Comparison of ENCODE assay signal across 27 cellular contexts in genomic region chr19:57111329-57111644, GRCh38. TPM values are rescaled to one million over a fixed set of nuclear protein-coding genes. Genes with fewer than 3 reads are reported as not detected.
"Had no signal": no experiment of that assay in that cellular context is flagged by ENCODE, and none has a peak within 500 bp of the region (broad histone marks: within the 10 kb centered on the region; RNA-seq: fewer than 3 reads in every experiment).

No MANE protein-coding gene starts in this region.

- H3K36me3 ChIP-seq: left lung, pancreas, prostate gland, sigmoid colon, spleen, suprapubic skin, thoracic aorta, upper lobe of right lung had no signal

- H3K4me3 ChIP-seq: left lung, lung, pancreas, prostate gland, sigmoid colon, spleen, suprapubic skin, thoracic aorta, tibial artery, upper lobe of right lung had no signal

- H3K27ac ChIP-seq: left lung, pancreas, prostate gland, sigmoid colon, spleen, suprapubic skin, thoracic aorta, tibial artery, upper lobe of right lung had no signal

- H3K9me3 ChIP-seq: pancreas, prostate gland had no signal

- H3K4me1 ChIP-seq: left lung, pancreas, prostate gland, spleen, suprapubic skin, upper lobe of right lung had no signal

- DNase-seq: hypothalamus; immature natural killer cell; kidney; left colon; left lung; naive thymus-derived CD8-positive, alpha-beta T cell; nucleus accumbens; posterior cingulate gyrus; retina; small intestine; spleen; stimulated activated CD4-positive, alpha-beta T cell treated with anti-CD3 and anti-CD28 coated beads, Interleukin-4, amount 100 ng/mL, for 24 hours; stimulated activated naive CD4-positive, alpha-beta T cell; tibial artery; upper lobe of right lung had no signal

RNA-seq across cellular contexts. Expression of gene USP29, which starts 8.5 kb away (rescaled TPM):
- total RNA-seq: kidney; left colon; left lung; lower leg skin; lung; mucosa of gallbladder; naive thymus-derived CD8-positive, alpha-beta T cell; neural crest cell; osteoblast; pancreas; right cardiac atrium; sigmoid colon; spleen; subcutaneous adipose tissue; suprapubic skin; thoracic aorta; upper lobe of right lung had no signal
- polyA plus RNA-seq: immature natural killer cell; lung; naive thymus-derived CD8-positive, alpha-beta T cell; pancreas; right cardiac atrium; sigmoid colon; small intestine; spleen had no signal

RNA-seq across cellular contexts. Expression of gene ZIM3, which starts 33.7 kb away (rescaled TPM):
- total RNA-seq: kidney; left colon; left lung; lower leg skin; lung; mucosa of gallbladder; naive thymus-derived CD8-positive, alpha-beta T cell; neural crest cell; osteoblast; pancreas; right cardiac atrium; sigmoid colon; spleen; subcutaneous adipose tissue; suprapubic skin; thoracic aorta; upper lobe of right lung had no signal
- polyA plus RNA-seq: immature natural killer cell; lung; naive thymus-derived CD8-positive, alpha-beta T cell; pancreas; right cardiac atrium; sigmoid colon; small intestine; spleen had no signal

RNA-seq across cellular contexts. Expression of gene DUXA, which starts 56.0 kb away (rescaled TPM):
- total RNA-seq: kidney; left colon; left lung; lower leg skin; lung; mucosa of gallbladder; naive thymus-derived CD8-positive, alpha-beta T cell; neural crest cell; osteoblast; pancreas; prostate gland; right cardiac atrium; sigmoid colon; spleen; subcutaneous adipose tissue; suprapubic skin; thoracic aorta; upper lobe of right lung had no signal
- polyA plus RNA-seq: immature natural killer cell; lung; naive thymus-derived CD8-positive, alpha-beta T cell; pancreas; right cardiac atrium; sigmoid colon; small intestine; spleen had no signal
